ENCODE assay signal across 8 cellular contexts in the genomic region with DNA sequence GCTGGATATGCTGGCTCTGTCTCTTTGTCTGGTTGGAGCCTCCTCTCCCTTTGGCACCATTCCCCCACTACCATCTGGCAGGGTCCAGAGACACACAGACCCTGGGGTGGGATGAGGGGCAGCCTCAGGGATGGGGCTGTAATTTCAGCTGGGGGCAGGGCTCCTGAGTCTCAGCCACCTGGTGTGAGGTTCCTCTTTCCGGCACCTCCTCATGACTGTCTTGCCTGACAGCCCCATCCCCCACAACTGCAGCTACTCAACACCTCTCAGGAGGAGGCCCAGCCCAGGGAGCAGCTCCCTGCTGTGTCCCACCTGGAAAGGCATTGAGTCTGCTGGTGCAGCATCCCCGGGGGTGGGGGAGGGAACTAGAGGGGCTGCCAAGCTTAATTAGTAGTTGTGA. TPM values are rescaled to one million over a fixed set of nuclear protein-coding genes. Genes with fewer than 3 reads are reported as not detected.
A peak's percentile ranks its signal among the peaks of the same experiment; 100 is the strongest.
DNase-seq lines count a peak whose midpoint lies in the region; ATAC-seq and TF ChIP-seq lines count a peak whose summit lies in the region.

No MANE protein-coding gene starts in this region.

- intact Hi-C loops in adrenal gland (cut with DNase I) = loop anchor here (5.0 kb wide), 2 partner anchors 66 to 86 kb away; no protein-coding TSS in a partner anchor

- no peak overlapping the region for H3K4me3 ChIP-seq in adrenal gland

- TF ChIP-seq CTCF in adrenal gland (IDR thresholded peaks at IDR 0.05) = no peak

- 50 to 65% (median 56%) methylated on average over 1 to 2 of the region's 2 CpGs; no CpG with 5 or more reads in 1 of the 4 donors for WGBS in adrenal gland, 4 donors

- no peak overlapping the region for H3K27ac ChIP-seq in adrenal gland

- H3K4me1 ChIP-seq in adrenal gland (replicated peaks in 1 of 2) = peaks cover 13 to 18% of the 10 kb centered on the region in 2 donors

- H3K27me3 ChIP-seq in adrenal gland = no peaks in the 10 kb centered on the region

- ATAC-seq in GM19035 (IDR thresholded peaks at IDR 0.05; ENCODE audit: unreplicated experiment) (peak; percentile 79), HG03108 (IDR thresholded peaks at IDR 0.05; ENCODE audit: unreplicated experiment) (peak; percentile 89)

- DNase-seq in AML-193 (lab: John Stamatoyannopoulos, UW) (peak; percentile 14 to 32), NCI-H69 (lab: John Stamatoyannopoulos, UW) (peak; percentile 98), C1 segment of cervical spinal cord (lab: John Stamatoyannopoulos, UW) (no peak), adrenal gland (no peak)
- no peak for DNase-seq in activated CD4-positive, CD25-positive, alpha-beta regulatory T cell (lab: John Stamatoyannopoulos, UW)
- no peak for DNase-seq in activated CD4-positive, alpha-beta T cell treated with anti-CD3 and anti-CD28 coated beads, Interleukin-2, amount 50 U/mL, for 48 hours

- TF ChIP-seq POLR2A in adrenal gland (IDR thresholded peaks at IDR 0.05) = no peak

- H3K9me3 ChIP-seq in adrenal gland (replicated peaks in 1 of 3) = no peaks in the 10 kb centered on the region

- H3K36me3 ChIP-seq in adrenal gland (replicated peaks in 1 of 2) = no peaks in the 10 kb centered on the region

RNA-seq across cellular contexts. Expression of a gene that starts 11.7 kb away (rescaled TPM):
- total RNA-seq in adrenal gland = 1,000 to 10,000 TPM; 1,380 to 3,506 (median 1,891) TPM
- polyA plus RNA-seq in adrenal gland = 1,000 to 10,000 TPM; 1,067 to 2,924 (median 1,712) TPM

RNA-seq across cellular contexts. Expression of a gene that starts 46.7 kb away (rescaled TPM):
- 100 to 1,000 TPM in 6 of 8 donors, 10 to 100 TPM in 2; 80.7 to 154 (median 106) TPM for total RNA-seq in adrenal gland
- polyA plus RNA-seq in adrenal gland = 10 to 100 TPM in 2 of 3 donors, 1 to 10 TPM in 1; 9.6 to 37.5 (median 21.1) TPM

RNA-seq across cellular contexts. Expression of a gene that starts 48.5 kb away (rescaled TPM):
- 1,000 to 10,000 TPM in 6 of 8 donors, 100 to 1,000 TPM in 2; 582 to 3,185 (median 2,268) TPM for total RNA-seq in adrenal gland
- 100 to 1,000 TPM; 719 to 852 (median 838) TPM for polyA plus RNA-seq in adrenal gland

Comparison
In these comparisons a context has a peak if more than half of its experiments do, and no peak if none do; other contexts are left out.
1. DNase-seq: peak in AML-193 (2 of 2) and NCI-H69 (single experiment); none in activated CD4-positive, CD25-positive, alpha-beta regulatory T cell (0 of 4), C1 segment of cervical spinal cord (0 of 14), activated CD4-positive, alpha-beta T cell treated with anti-CD3 and anti-CD28 coated beads, Interleukin-2, amount 50 U/mL, for 48 hours (0 of 2) and adrenal gland (0 of 7).